1 cellular context compared by ENCODE assay signal in the genomic region with DNA sequence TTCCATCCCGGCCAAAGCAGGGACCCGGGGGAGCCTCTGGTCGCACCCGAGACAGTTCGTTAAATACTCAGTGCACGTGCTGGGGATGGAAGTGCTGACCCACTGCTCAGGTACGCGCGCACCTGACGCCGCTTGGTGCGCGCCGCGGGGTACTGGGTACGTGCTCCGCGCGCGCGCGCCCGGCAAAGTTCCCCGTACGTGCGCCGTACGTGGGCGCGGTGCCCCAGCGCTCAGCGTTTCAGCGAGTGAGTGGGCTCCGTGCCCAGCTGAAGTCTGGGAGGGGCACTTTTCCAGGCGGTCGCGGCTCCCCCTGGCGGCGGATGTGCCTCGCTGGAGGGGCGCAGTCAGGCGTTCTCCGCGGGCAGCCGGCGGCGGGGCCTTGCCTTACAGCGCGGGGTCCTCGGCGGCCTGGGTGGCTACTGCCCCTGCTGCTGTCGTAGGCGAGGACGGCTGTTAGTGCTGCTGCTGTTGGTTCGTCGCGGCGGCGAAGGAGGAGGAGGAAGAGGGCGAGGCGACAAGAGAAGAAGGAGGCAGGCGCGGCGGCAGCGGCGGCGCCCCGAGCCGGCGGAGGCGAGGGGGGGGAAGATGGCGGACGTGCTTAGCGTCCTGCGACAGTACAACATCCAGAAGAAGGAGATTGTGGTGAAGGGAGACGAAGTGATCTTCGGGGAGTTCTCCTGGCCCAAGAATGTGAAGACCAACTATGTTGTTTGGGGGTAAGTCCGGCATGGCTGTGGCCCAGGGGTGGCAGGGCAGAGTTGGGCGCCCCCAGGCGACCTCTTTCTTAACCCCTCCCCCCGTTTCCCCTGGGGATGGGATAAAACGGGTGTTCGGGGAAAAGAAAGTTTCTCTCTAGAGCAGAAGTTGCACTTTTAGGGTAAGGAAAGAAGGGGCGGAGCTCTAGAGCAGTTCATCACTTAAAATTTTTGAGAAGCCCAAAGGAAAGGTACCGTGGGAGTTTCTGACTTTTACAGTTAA.
TF ChIP-seq lines count a peak whose summit lies in the region.

A gene (plus strand): TSS at position 416 of the 978 bp plus-strand sequence. CDS start 170 bp downstream, at position 586.

TF ChIP-seq in HepG2, 621 proteins besides CTCF, POLR2A, EP300 and RAD21 (continued from another document and continues in another):
- TF ChIP-seq, protein P1, sequence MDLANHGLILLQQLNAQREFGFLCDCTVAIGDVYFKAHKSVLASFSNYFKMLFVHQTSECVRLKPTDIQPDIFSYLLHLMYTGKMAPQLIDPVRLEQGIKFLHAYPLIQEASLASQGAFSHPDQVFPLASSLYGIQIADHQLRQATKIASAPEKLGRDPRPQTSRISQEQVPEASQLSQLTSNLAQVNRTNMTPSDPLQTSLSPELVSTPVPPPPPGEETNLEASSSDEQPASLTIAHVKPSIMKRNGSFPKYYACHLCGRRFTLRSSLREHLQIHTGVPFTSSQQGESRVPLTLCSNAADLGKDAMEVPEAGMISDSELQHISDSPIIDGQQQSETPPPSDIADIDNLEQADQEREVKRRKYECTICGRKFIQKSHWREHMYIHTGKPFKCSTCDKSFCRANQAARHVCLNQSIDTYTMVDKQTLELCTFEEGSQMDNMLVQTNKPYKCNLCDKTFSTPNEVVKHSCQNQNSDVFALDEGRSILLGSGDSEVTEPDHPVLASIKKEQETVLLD (CRISPR knock-in tag; IDR thresholded peaks at IDR 0.05; ENCODE audit: low read depth), result peak; percentile 82
- peak; percentile 91 for TF ChIP-seq ZNF160 (CRISPR knock-in tag; IDR thresholded peaks at IDR 0.05)
- no peak for TF ChIP-seq KDM1A (CRISPR knock-in tag; IDR thresholded peaks at IDR 0.05)
- peak; percentile 98 for TF ChIP-seq KDM3A (CRISPR knock-in tag; IDR thresholded peaks at IDR 0.05; ENCODE audit: low read depth)
- TF ChIP-seq, protein P2, sequence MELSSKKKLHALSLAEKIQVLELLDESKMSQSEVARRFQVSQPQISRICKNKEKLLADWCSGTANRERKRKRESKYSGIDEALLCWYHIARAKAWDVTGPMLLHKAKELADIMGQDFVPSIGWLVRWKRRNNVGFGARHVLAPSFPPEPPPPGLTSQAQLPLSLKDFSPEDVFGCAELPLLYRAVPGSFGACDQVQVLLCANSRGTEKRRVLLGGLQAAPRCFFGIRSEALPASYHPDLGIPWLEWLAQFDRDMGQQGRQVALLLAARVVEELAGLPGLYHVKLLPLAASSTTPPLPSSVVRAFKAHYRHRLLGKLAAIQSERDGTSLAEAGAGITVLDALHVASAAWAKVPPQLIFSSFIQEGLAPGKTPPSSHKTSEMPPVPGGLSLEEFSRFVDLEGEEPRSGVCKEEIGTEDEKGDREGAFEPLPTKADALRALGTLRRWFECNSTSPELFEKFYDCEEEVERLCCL (CRISPR knock-in tag; IDR thresholded peaks at IDR 0.05; ENCODE audit: borderline replicate concordance), result no peak
- TF ChIP-seq EED (CRISPR knock-in tag; IDR thresholded peaks at IDR 0.05), result peak; percentile 96; the same call in 1 of the 2 replicates
- TF ChIP-seq, protein P3, sequence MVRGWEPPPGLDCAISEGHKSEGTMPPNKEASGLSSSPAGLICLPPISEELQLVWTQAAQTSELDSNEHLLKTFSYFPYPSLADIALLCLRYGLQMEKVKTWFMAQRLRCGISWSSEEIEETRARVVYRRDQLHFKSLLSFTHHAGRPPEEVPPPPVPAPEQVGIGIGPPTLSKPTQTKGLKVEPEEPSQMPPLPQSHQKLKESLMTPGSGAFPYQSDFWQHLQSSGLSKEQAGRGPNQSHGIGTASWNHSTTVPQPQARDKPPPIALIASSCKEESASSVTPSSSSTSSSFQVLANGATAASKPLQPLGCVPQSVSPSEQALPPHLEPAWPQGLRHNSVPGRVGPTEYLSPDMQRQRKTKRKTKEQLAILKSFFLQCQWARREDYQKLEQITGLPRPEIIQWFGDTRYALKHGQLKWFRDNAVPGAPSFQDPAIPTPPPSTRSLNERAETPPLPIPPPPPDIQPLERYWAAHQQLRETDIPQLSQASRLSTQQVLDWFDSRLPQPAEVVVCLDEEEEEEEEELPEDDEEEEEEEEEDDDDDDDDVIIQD (CRISPR knock-in tag; IDR thresholded peaks at IDR 0.05; ENCODE audit: low read depth), result no peak; the same call in 1 of the 2 replicates
- TF ChIP-seq, protein P4, sequence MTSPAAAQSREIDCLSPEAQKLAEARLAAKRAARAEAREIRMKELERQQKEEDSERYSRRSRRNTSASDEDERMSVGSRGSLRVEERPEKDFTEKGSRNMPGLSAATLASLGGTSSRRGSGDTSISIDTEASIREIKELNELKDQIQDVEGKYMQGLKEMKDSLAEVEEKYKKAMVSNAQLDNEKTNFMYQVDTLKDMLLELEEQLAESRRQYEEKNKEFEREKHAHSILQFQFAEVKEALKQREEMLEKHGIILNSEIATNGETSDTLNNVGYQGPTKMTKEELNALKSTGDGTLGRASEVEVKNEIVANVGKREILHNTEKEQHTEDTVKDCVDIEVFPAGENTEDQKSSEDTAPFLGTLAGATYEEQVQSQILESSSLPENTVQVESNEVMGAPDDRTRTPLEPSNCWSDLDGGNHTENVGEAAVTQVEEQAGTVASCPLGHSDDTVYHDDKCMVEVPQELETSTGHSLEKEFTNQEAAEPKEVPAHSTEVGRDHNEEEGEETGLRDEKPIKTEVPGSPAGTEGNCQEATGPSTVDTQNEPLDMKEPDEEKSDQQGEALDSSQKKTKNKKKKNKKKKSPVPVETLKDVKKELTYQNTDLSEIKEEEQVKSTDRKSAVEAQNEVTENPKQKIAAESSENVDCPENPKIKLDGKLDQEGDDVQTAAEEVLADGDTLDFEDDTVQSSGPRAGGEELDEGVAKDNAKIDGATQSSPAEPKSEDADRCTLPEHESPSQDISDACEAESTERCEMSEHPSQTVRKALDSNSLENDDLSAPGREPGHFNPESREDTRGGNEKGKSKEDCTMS (CRISPR knock-in tag; conservative IDR thresholded peaks at IDR 0.05), result no peak
- TF ChIP-seq, protein P5, sequence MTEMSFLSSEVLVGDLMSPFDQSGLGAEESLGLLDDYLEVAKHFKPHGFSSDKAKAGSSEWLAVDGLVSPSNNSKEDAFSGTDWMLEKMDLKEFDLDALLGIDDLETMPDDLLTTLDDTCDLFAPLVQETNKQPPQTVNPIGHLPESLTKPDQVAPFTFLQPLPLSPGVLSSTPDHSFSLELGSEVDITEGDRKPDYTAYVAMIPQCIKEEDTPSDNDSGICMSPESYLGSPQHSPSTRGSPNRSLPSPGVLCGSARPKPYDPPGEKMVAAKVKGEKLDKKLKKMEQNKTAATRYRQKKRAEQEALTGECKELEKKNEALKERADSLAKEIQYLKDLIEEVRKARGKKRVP (CRISPR knock-in tag; IDR thresholded peaks at IDR 0.05), result peak in 1 of 2 experiments; percentile 83; a peak in 2 of 4 replicates
- peak; percentile 92; the same call in 1 of the 2 replicates for TF ChIP-seq NFKB2 (CRISPR knock-in tag; IDR thresholded peaks at IDR 0.05; ENCODE audit: borderline replicate concordance)
- TF ChIP-seq NCOA2 (CRISPR knock-in tag; IDR thresholded peaks at IDR 0.05), result peak; percentile 48; the same call in 1 of the 2 replicates
- peak; percentile 74; the same call in 1 of the 2 replicates for TF ChIP-seq ZSCAN25 (CRISPR knock-in tag; IDR thresholded peaks at IDR 0.05)
- TF ChIP-seq ZBTB42 (CRISPR knock-in tag; IDR thresholded peaks at IDR 0.05), result no peak
- TF ChIP-seq CBX1 (IDR thresholded peaks at IDR 0.05; ENCODE audit: low read depth), result peak; percentile 73
- TF ChIP-seq ZBTB38 (CRISPR knock-in tag; IDR thresholded peaks at IDR 0.05), result peak; percentile 97
- TF ChIP-seq, protein P6, sequence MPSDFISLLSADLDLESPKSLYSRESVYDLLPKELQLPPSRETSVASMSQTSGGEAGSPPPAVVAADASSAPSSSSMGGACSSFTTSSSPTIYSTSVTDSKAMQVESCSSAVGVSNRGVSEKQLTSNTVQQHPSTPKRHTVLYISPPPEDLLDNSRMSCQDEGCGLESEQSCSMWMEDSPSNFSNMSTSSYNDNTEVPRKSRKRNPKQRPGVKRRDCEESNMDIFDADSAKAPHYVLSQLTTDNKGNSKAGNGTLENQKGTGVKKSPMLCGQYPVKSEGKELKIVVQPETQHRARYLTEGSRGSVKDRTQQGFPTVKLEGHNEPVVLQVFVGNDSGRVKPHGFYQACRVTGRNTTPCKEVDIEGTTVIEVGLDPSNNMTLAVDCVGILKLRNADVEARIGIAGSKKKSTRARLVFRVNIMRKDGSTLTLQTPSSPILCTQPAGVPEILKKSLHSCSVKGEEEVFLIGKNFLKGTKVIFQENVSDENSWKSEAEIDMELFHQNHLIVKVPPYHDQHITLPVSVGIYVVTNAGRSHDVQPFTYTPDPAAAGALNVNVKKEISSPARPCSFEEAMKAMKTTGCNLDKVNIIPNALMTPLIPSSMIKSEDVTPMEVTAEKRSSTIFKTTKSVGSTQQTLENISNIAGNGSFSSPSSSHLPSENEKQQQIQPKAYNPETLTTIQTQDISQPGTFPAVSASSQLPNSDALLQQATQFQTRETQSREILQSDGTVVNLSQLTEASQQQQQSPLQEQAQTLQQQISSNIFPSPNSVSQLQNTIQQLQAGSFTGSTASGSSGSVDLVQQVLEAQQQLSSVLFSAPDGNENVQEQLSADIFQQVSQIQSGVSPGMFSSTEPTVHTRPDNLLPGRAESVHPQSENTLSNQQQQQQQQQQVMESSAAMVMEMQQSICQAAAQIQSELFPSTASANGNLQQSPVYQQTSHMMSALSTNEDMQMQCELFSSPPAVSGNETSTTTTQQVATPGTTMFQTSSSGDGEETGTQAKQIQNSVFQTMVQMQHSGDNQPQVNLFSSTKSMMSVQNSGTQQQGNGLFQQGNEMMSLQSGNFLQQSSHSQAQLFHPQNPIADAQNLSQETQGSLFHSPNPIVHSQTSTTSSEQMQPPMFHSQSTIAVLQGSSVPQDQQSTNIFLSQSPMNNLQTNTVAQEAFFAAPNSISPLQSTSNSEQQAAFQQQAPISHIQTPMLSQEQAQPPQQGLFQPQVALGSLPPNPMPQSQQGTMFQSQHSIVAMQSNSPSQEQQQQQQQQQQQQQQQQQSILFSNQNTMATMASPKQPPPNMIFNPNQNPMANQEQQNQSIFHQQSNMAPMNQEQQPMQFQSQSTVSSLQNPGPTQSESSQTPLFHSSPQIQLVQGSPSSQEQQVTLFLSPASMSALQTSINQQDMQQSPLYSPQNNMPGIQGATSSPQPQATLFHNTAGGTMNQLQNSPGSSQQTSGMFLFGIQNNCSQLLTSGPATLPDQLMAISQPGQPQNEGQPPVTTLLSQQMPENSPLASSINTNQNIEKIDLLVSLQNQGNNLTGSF (CRISPR knock-in tag; IDR thresholded peaks at IDR 0.05), result no peak
- TF ChIP-seq CENPT (CRISPR knock-in tag; IDR thresholded peaks at IDR 0.05; ENCODE audit: low read depth), result no peak
- TF ChIP-seq, protein P7, sequence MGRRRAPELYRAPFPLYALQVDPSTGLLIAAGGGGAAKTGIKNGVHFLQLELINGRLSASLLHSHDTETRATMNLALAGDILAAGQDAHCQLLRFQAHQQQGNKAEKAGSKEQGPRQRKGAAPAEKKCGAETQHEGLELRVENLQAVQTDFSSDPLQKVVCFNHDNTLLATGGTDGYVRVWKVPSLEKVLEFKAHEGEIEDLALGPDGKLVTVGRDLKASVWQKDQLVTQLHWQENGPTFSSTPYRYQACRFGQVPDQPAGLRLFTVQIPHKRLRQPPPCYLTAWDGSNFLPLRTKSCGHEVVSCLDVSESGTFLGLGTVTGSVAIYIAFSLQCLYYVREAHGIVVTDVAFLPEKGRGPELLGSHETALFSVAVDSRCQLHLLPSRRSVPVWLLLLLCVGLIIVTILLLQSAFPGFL (CRISPR knock-in tag; IDR thresholded peaks at IDR 0.05), result no peak
- no peak for TF ChIP-seq ZNF180 (CRISPR knock-in tag; IDR thresholded peaks at IDR 0.05; ENCODE audit: borderline replicate concordance, low read depth)
- TF ChIP-seq, protein P8, sequence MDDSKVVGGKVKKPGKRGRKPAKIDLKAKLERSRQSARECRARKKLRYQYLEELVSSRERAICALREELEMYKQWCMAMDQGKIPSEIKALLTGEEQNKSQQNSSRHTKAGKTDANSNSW (CRISPR knock-in tag; IDR thresholded peaks at IDR 0.05; ENCODE audit: borderline replicate concordance), result no peak; the same call in 1 of the 2 replicates
- TF ChIP-seq, protein P9, sequence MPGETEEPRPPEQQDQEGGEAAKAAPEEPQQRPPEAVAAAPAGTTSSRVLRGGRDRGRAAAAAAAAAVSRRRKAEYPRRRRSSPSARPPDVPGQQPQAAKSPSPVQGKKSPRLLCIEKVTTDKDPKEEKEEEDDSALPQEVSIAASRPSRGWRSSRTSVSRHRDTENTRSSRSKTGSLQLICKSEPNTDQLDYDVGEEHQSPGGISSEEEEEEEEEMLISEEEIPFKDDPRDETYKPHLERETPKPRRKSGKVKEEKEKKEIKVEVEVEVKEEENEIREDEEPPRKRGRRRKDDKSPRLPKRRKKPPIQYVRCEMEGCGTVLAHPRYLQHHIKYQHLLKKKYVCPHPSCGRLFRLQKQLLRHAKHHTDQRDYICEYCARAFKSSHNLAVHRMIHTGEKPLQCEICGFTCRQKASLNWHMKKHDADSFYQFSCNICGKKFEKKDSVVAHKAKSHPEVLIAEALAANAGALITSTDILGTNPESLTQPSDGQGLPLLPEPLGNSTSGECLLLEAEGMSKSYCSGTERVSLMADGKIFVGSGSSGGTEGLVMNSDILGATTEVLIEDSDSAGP (CRISPR knock-in tag; IDR thresholded peaks at IDR 0.05; ENCODE audit: borderline replicate concordance), result peak; percentile 97
- TF ChIP-seq, protein P10, sequence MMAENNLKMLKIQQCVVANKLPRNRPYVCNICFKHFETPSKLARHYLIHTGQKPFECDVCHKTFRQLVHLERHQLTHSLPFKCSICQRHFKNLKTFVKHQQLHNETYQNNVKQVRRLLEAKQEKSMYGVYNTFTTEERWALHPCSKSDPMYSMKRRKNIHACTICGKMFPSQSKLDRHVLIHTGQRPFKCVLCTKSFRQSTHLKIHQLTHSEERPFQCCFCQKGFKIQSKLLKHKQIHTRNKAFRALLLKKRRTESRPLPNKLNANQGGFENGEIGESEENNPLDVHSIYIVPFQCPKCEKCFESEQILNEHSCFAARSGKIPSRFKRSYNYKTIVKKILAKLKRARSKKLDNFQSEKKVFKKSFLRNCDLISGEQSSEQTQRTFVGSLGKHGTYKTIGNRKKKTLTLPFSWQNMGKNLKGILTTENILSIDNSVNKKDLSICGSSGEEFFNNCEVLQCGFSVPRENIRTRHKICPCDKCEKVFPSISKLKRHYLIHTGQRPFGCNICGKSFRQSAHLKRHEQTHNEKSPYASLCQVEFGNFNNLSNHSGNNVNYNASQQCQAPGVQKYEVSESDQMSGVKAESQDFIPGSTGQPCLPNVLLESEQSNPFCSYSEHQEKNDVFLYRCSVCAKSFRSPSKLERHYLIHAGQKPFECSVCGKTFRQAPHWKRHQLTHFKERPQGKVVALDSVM (CRISPR knock-in tag; IDR thresholded peaks at IDR 0.05), result peak; percentile 78
- 0 out of 2 replicates have a peak, but pooled peaks have one; percentile 28 for TF ChIP-seq ZNF550 (CRISPR knock-in tag; IDR thresholded peaks at IDR 0.05; ENCODE audit: borderline replicate concordance)
- peak; percentile 94 for TF ChIP-seq ZNF343 (CRISPR knock-in tag; IDR thresholded peaks at IDR 0.05)
- peak; percentile 99 for TF ChIP-seq FOXC1 (CRISPR knock-in tag; IDR thresholded peaks at IDR 0.05; ENCODE audit: borderline replicate concordance)
- TF ChIP-seq SP5 (CRISPR knock-in tag; IDR thresholded peaks at IDR 0.05; ENCODE audit: borderline replicate concordance, low read depth), result peak; percentile 83
- peak; percentile 91 for TF ChIP-seq ZFX (CRISPR knock-in tag; IDR thresholded peaks at IDR 0.05; ENCODE audit: low read depth)
- TF ChIP-seq ZNF230 (CRISPR knock-in tag; IDR thresholded peaks at IDR 0.05), result peak; percentile 21; the same call in 1 of the 2 replicates
- peak; percentile 83 for TF ChIP-seq AGO2 (optimal IDR thresholded peaks at IDR 0.05; ENCODE audit: low read depth, low read length)
- TF ChIP-seq MIER2 (CRISPR knock-in tag; IDR thresholded peaks at IDR 0.05), result 0 out of 2 replicates have a peak, but pooled peaks have one; percentile 49
